ENCODE assay signal across 30 cellular contexts in genomic region chr12:1822699-1823098, GRCh38. TPM values are rescaled to one million over a fixed set of nuclear protein-coding genes. Genes with fewer than 3 reads are reported as not detected.
"Had no signal": no experiment of that assay in that cellular context is flagged by ENCODE, and none has a peak within 500 bp of the region (broad histone marks: within the 10 kb centered on the region; RNA-seq: fewer than 3 reads in every experiment).

No MANE protein-coding gene starts in this region.

- H3K4me1 Mint-ChIP-seq: activated CD4-positive, alpha-beta T cell treated with anti-CD3 and anti-CD28 coated beads for 36 hours had no signal

- H3K27ac Mint-ChIP-seq: activated CD4-positive, alpha-beta T cell treated with anti-CD3 and anti-CD28 coated beads for 36 hours; activated CD4-positive, alpha-beta T cell treated with anti-CD3 and anti-CD28 coated beads, Interleukin-2, amount 10 ng/mL, durations not matched to agents 7 days and 5 days; activated CD8-positive, alpha-beta T cell treated with anti-CD3 and anti-CD28 coated beads, Interleukin-2, amount 10 ng/mL, durations not matched to agents 7 days and 5 days; activated naive CD4-positive, alpha-beta T cell treated with anti-CD3 and anti-CD28 coated beads for 36 hours; activated naive CD4-positive, alpha-beta T cell treated with anti-CD3 and anti-CD28 coated beads, Interleukin-2, amount 50 U/mL, for 72 hours; activated T-helper 1 cell treated with anti-CD3 and anti-CD28 coated beads, Interleukin-12 subunit alpha, Interleukin-12 subunit beta, Interleukin-2, Interleukin-4 antibody, amounts not matched to agents 30 ng/mL and 10 ng/mL and 1 ng/mL, durations not matched to agents 14 hours and 24 hours and 36 hours; T-helper 1 cell treated with Interleukin-12 subunit alpha and Interleukin-12 subunit beta and Interleukin-4 antibody, amounts not matched to agents 30 μg/mL and 1 μg/mL, for 36 hours; T-helper 2 cell treated with Interferon-gamma antibody and Interleukin-4, amounts not matched to agents 5 μg/mL and 100 μg/mL, for 36 hours; WTC11 had no signal

- H3K36me3 Mint-ChIP-seq: activated naive CD4-positive, alpha-beta T cell treated with anti-CD3 and anti-CD28 coated beads, Interleukin-2, amount 50 U/mL, for 72 hours; WTC11 had no signal

- H3K4me3 Mint-ChIP-seq: activated CD4-positive, alpha-beta T cell treated with anti-CD3 and anti-CD28 coated beads for 36 hours; activated CD4-positive, alpha-beta T cell treated with anti-CD3 and anti-CD28 coated beads, Interleukin-2, amount 10 ng/mL, durations not matched to agents 7 days and 5 days; activated CD8-positive, alpha-beta T cell treated with anti-CD3 and anti-CD28 coated beads, Interleukin-2, amount 10 ng/mL, durations not matched to agents 7 days and 5 days; activated naive CD4-positive, alpha-beta T cell treated with anti-CD3 and anti-CD28 coated beads for 36 hours; activated T-cell treated with anti-CD3 and anti-CD28 coated beads, Interleukin-2, amount 50 U/mL, for 4 hours; activated T-helper 1 cell treated with anti-CD3 and anti-CD28 coated beads, Interleukin-12 subunit alpha, Interleukin-12 subunit beta, Interleukin-2, Interleukin-4 antibody, amounts not matched to agents 30 ng/mL and 10 ng/mL and 1 ng/mL, durations not matched to agents 14 hours and 24 hours and 36 hours; central memory CD8-positive, alpha-beta T cell; T-helper 1 cell treated with Interleukin-12 subunit alpha and Interleukin-12 subunit beta and Interleukin-4 antibody, amounts not matched to agents 30 μg/mL and 1 μg/mL, for 36 hours; T-helper 2 cell treated with Interferon-gamma antibody and Interleukin-4, amounts not matched to agents 5 μg/mL and 100 μg/mL, for 36 hours; WTC11 had no signal

- H3K9me3 ChIP-seq: adrenal gland, MG63 had no signal

- H3K36me3 ChIP-seq: adrenal gland, brain microvascular endothelial cell, MG63 had no signal

- H3K27me3 ChIP-seq: MG63 had no signal

- ATAC-seq: activated CD4-positive, alpha-beta T cell treated with anti-CD3 and anti-CD28 coated beads for 36 hours; activated CD4-positive, CD25-positive, alpha-beta regulatory T cell treated with anti-CD3 and anti-CD28 coated beads, Interleukin-2, amount 50 U/mL, for 24 hours; activated CD8-positive, alpha-beta T cell treated with anti-CD3 and anti-CD28 coated beads, Interleukin-2, amount 10 ng/mL, durations not matched to agents 7 days and 5 days; activated naive CD4-positive, alpha-beta T cell treated with anti-CD3 and anti-CD28 coated beads, Interleukin-2, amount 50 U/mL, for 72 hours; activated T-cell treated with anti-CD3 and anti-CD28 coated beads, Interleukin-2, amount 50 U/mL, for 4 hours had no signal

- H2AFZ ChIP-seq: PC-9 had no signal

- H3K27ac ChIP-seq: adrenal gland, brain microvascular endothelial cell, PC-9, RWPE1 had no signal

- H3K4me1 ChIP-seq: adrenal gland had no signal

- H3K4me2 ChIP-seq: PC-9 had no signal

- H3K4me3 ChIP-seq: adrenal gland, MG63, PC-9 had no signal

- DNase-seq: activated CD4-positive, alpha-beta T cell treated with anti-CD3 and anti-CD28 coated beads for 36 hours; activated CD4-positive, alpha-beta T cell treated with anti-CD3 and anti-CD28 coated beads, Interleukin-2, amount 10 ng/mL, durations not matched to agents 7 days and 5 days; activated CD4-positive, alpha-beta T cell treated with anti-CD3 and anti-CD28 coated beads, Interleukin-2, amount 50 U/mL, for 48 hours; activated CD8-positive, alpha-beta T cell treated with anti-CD3 and anti-CD28 coated beads, Interleukin-2, amount 10 ng/mL, durations not matched to agents 7 days and 5 days; activated gamma-delta T cell treated with Interleukin-2 at 50 U/mL for 16 hours; activated naive CD4-positive, alpha-beta T cell treated with anti-CD3 and anti-CD28 coated beads for 36 hours; activated T-cell treated with anti-CD3 and anti-CD28 coated beads, Interleukin-2, amount 50 U/mL, for 4 hours; adrenal gland; brain microvascular endothelial cell; Kasumi-1; KG1; MG63; NCI-H1092; NCI-H1436 treated with DMSO at 0.1 percent for 48 hours; NCI-H1694 treated with DMSO at 0.1 percent for 48 hours; NCI-H2029; NCI-H345; NCI-H524 treated with DMSO at 0.1 percent for 48 hours; PC-9; Right ventricle myocardium superior had no signal

- H3K9me3 Mint-ChIP-seq: activated CD4-positive, alpha-beta T cell treated with anti-CD3 and anti-CD28 coated beads, Interleukin-2, amount 10 ng/mL, durations not matched to agents 7 days and 5 days; activated naive CD4-positive, alpha-beta T cell treated with anti-CD3 and anti-CD28 coated beads for 36 hours; activated naive CD4-positive, alpha-beta T cell treated with anti-CD3 and anti-CD28 coated beads, Interleukin-2, amount 50 U/mL, for 72 hours; activated T-cell treated with anti-CD3 and anti-CD28 coated beads, Interleukin-2, amount 50 U/mL, for 4 hours; activated T-helper 1 cell treated with anti-CD3 and anti-CD28 coated beads, Interleukin-12 subunit alpha, Interleukin-12 subunit beta, Interleukin-2, Interleukin-4 antibody, amounts not matched to agents 30 ng/mL and 10 ng/mL and 1 ng/mL, durations not matched to agents 14 hours and 24 hours and 36 hours; central memory CD8-positive, alpha-beta T cell; T-helper 1 cell treated with Interleukin-12 subunit alpha and Interleukin-12 subunit beta and Interleukin-4 antibody, amounts not matched to agents 30 μg/mL and 1 μg/mL, for 36 hours; T-helper 2 cell treated with Interferon-gamma antibody and Interleukin-4, amounts not matched to agents 5 μg/mL and 100 μg/mL, for 36 hours; WTC11 had no signal

RNA-seq across cellular contexts. Expression of gene LRTM2, which starts 2.3 kb away (rescaled TPM):
- total RNA-seq: activated CD4-positive, alpha-beta T cell treated with anti-CD3 and anti-CD28 coated beads for 36 hours; activated CD4-positive, alpha-beta T cell treated with anti-CD3 and anti-CD28 coated beads, Interleukin-2, amount 10 ng/mL, durations not matched to agents 7 days and 5 days; activated CD8-positive, alpha-beta T cell treated with anti-CD3 and anti-CD28 coated beads, Interleukin-2, amount 10 ng/mL, durations not matched to agents 7 days and 5 days; activated naive CD4-positive, alpha-beta T cell treated with anti-CD3 and anti-CD28 coated beads for 36 hours; activated naive CD4-positive, alpha-beta T cell treated with anti-CD3 and anti-CD28 coated beads, Interleukin-2, amount 50 U/mL, for 72 hours; activated T-helper 1 cell treated with anti-CD3 and anti-CD28 coated beads, Interleukin-12 subunit alpha, Interleukin-12 subunit beta, Interleukin-2, Interleukin-4 antibody, amounts not matched to agents 30 ng/mL and 10 ng/mL and 1 ng/mL, durations not matched to agents 14 hours and 24 hours and 36 hours; adrenal gland; NCI-H460; OCI-LY7; PC-9; Right ventricle myocardium superior had no signal
